In genomic region chr10:42767906-42768305, GRCh38 we compare ENCODE assay signal across 26 cellular contexts.
"Had no signal": no experiment of that assay in that cellular context is flagged by ENCODE, and none has a peak within 500 bp of the region (broad histone marks: within the 10 kb centered on the region; RNA-seq: fewer than 3 reads in every experiment).

No MANE protein-coding gene starts in this region.

- DNase-seq: activated B cell treated with CpG ODN at 0.5 μM for 24 hours; activated CD4-positive, alpha-beta memory T cell treated with anti-CD3 and anti-CD28 coated beads for 36 hours; activated CD4-positive, alpha-beta T cell treated with anti-CD3 and anti-CD28 coated beads for 36 hours; activated CD4-positive, alpha-beta T cell treated with anti-CD3 and anti-CD28 coated beads, Interleukin-2, amount 10 ng/mL, durations not matched to agents 24 days and 14 days; activated CD4-positive, CD25-positive, alpha-beta regulatory T cell treated with anti-CD3 and anti-CD28 coated beads, Interleukin-2, amount 50 U/mL, for 72 hours; activated CD8-positive, alpha-beta memory T cell treated with anti-CD3 and anti-CD28 coated beads, Interleukin-2, amount 50 U/mL, for 48 hours; activated gamma-delta T cell; activated naive CD4-positive, alpha-beta T cell; activated naive CD4-positive, alpha-beta T cell treated with anti-CD3 and anti-CD28 coated beads, Interleukin-2, amount 50 U/mL, for 16 hours; activated naive CD8-positive, alpha-beta T cell treated with anti-CD3 and anti-CD28 coated beads for 36 hours; activated naive CD8-positive, alpha-beta T cell treated with anti-CD3 and anti-CD28 coated beads, Interleukin-2, amount 50 U/mL, for 24 hours; activated T-cell treated with anti-CD3 and anti-CD28 coated beads for 4 hours; activated T-cell treated with anti-CD3 and anti-CD28 coated beads, Interleukin-2, amount 50 U/mL, for 24 hours; activated T-cell treated with anti-CD3 and anti-CD28 coated beads, Interleukin-2, amount 50 U/mL, for 72 hours; amygdala; body of pancreas; dorsolateral prefrontal cortex; effector memory CD4-positive, alpha-beta T cell; endodermal cell; foreskin fibroblast; hippocampal formation; T1000; WERI-Rb-1 had no signal

- H3K9me3 Mint-ChIP-seq: activated CD4-positive, alpha-beta T cell treated with anti-CD3 and anti-CD28 coated beads, Interleukin-2, amount 10 ng/mL, durations not matched to agents 24 days and 14 days; activated naive CD8-positive, alpha-beta T cell treated with anti-CD3 and anti-CD28 coated beads, Interleukin-2, amount 50 U/mL, for 24 hours; activated T-cell treated with anti-CD3 and anti-CD28 coated beads, Interleukin-2, amount 50 U/mL, for 72 hours; dendritic cell treated with granulocyte-macrophage colony-stimulating factor and Interleukin-4, amounts not matched to agents 40 ng/mL and 50 ng/mL, for 4 days; T-helper 2 cell treated with Interferon-gamma antibody and Interleukin-4, amounts not matched to agents 5 μg/mL and 100 μg/mL, for 36 hours had no signal

- H3K27ac Mint-ChIP-seq: activated B cell treated with CpG ODN at 0.5 μM for 24 hours; activated CD4-positive, alpha-beta memory T cell treated with anti-CD3 and anti-CD28 coated beads for 36 hours; activated CD4-positive, alpha-beta T cell treated with anti-CD3 and anti-CD28 coated beads for 36 hours; activated CD4-positive, alpha-beta T cell treated with anti-CD3 and anti-CD28 coated beads, Interleukin-2, amount 10 ng/mL, durations not matched to agents 24 days and 14 days; activated naive CD8-positive, alpha-beta T cell treated with anti-CD3 and anti-CD28 coated beads for 36 hours; activated naive CD8-positive, alpha-beta T cell treated with anti-CD3 and anti-CD28 coated beads, Interleukin-2, amount 50 U/mL, for 24 hours; activated T-cell treated with anti-CD3 and anti-CD28 coated beads, Interleukin-2, amount 50 U/mL, for 24 hours; activated T-cell treated with anti-CD3 and anti-CD28 coated beads, Interleukin-2, amount 50 U/mL, for 72 hours; dendritic cell treated with granulocyte-macrophage colony-stimulating factor and Interleukin-4, amounts not matched to agents 40 ng/mL and 50 ng/mL, for 4 days; endodermal cell; T-helper 2 cell treated with Interferon-gamma antibody and Interleukin-4, amounts not matched to agents 5 μg/mL and 100 μg/mL, for 36 hours had no signal

- H3K4me3 Mint-ChIP-seq: activated B cell treated with CpG ODN at 0.5 μM for 24 hours; activated CD4-positive, alpha-beta memory T cell treated with anti-CD3 and anti-CD28 coated beads for 36 hours; activated CD4-positive, alpha-beta T cell treated with anti-CD3 and anti-CD28 coated beads for 36 hours; activated CD4-positive, alpha-beta T cell treated with anti-CD3 and anti-CD28 coated beads, Interleukin-2, amount 10 ng/mL, durations not matched to agents 24 days and 14 days; activated naive CD8-positive, alpha-beta T cell treated with anti-CD3 and anti-CD28 coated beads for 36 hours; activated naive CD8-positive, alpha-beta T cell treated with anti-CD3 and anti-CD28 coated beads, Interleukin-2, amount 50 U/mL, for 24 hours; activated T-cell treated with anti-CD3 and anti-CD28 coated beads, Interleukin-2, amount 50 U/mL, for 24 hours; activated T-cell treated with anti-CD3 and anti-CD28 coated beads, Interleukin-2, amount 50 U/mL, for 72 hours; dendritic cell treated with granulocyte-macrophage colony-stimulating factor and Interleukin-4, amounts not matched to agents 40 ng/mL and 50 ng/mL, for 4 days; endodermal cell; T-helper 2 cell treated with Interferon-gamma antibody and Interleukin-4, amounts not matched to agents 5 μg/mL and 100 μg/mL, for 36 hours had no signal

- H3K36me3 Mint-ChIP-seq: activated CD4-positive, alpha-beta memory T cell treated with anti-CD3 and anti-CD28 coated beads for 36 hours; activated naive CD8-positive, alpha-beta T cell treated with anti-CD3 and anti-CD28 coated beads for 36 hours had no signal

- ATAC-seq: activated CD4-positive, alpha-beta T cell treated with anti-CD3 and anti-CD28 coated beads for 36 hours; activated naive CD8-positive, alpha-beta T cell treated with anti-CD3 and anti-CD28 coated beads, Interleukin-2, amount 50 U/mL, for 24 hours; activated T-cell treated with anti-CD3 and anti-CD28 coated beads, Interleukin-2, amount 50 U/mL, for 72 hours; body of pancreas; esophagus mucosa had no signal

- H3K4me1 Mint-ChIP-seq: activated B cell treated with CpG ODN at 0.5 μM for 24 hours; activated CD4-positive, alpha-beta T cell treated with anti-CD3 and anti-CD28 coated beads for 36 hours; activated CD4-positive, alpha-beta T cell treated with anti-CD3 and anti-CD28 coated beads, Interleukin-2, amount 10 ng/mL, durations not matched to agents 24 days and 14 days; activated naive CD8-positive, alpha-beta T cell treated with anti-CD3 and anti-CD28 coated beads for 36 hours; activated naive CD8-positive, alpha-beta T cell treated with anti-CD3 and anti-CD28 coated beads, Interleukin-2, amount 50 U/mL, for 24 hours; endodermal cell had no signal
